In the genomic region with DNA sequence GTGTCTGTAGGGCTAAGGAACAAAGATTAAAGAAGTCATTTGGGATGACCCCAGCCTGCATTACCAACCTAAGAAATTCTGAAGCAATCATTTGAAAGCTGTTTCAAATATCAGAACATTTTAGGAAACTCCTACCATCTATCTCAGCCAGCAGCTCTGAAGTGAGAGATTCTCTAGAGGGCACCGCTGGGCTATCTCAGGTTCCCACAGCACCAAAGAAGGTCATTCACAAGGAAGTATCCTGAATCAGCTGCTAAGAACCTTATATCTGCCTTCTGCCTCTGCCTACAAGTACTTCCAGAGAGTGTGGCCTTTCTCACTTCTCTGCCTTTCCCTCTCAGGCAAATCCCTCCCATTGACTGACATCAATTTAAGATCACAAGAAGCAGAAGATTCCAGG, we compare ENCODE assay signal across 1 cellular context.
TF ChIP-seq lines count a peak whose summit lies in the region.

No MANE protein-coding gene starts in this region.

TF ChIP-seq in H1, 55 proteins besides CTCF, POLR2A, EP300 and RAD21:
- TF ChIP-seq CREB1 (IDR thresholded peaks at IDR 0.05) (no peak), SP4 (IDR thresholded peaks at IDR 0.05; ENCODE audit: low read length) (no peak), SIN3A (conservative IDR thresholded peaks at IDR 0.05 in 1 of 2, IDR thresholded peaks at IDR 0.05 in 1 of 2; ENCODE audit: low read depth in 1 of 2, low read length in 2 of 2) (no peak), TBP (IDR thresholded peaks at IDR 0.05; ENCODE audit: low read depth, low read length) (no peak), RFX5 (IDR thresholded peaks at IDR 0.05; ENCODE audit: borderline replicate concordance, low read depth, low read length) (no peak), NANOG (IDR thresholded peaks at IDR 0.05; ENCODE audit: insufficient read depth, low read depth, low read length, poor library complexity, severe bottlenecking) (no peak), HDAC2 (IDR thresholded peaks at IDR 0.05; ENCODE audit: borderline replicate concordance in 1 of 2, low read depth in 2 of 2, low read length in 2 of 2) (no peak), CBX5 (IDR thresholded peaks at IDR 0.05; ENCODE audit: low read depth, low read length) (no peak), FOSL1 (IDR thresholded peaks at IDR 0.05; ENCODE audit: insufficient read depth, low read depth, low read length) (no peak), BACH1 (IDR thresholded peaks at IDR 0.05; ENCODE audit: low read length) (no peak), CEBPB (IDR thresholded peaks at IDR 0.05; ENCODE audit: low read depth, low read length) (no peak), JUND (IDR thresholded peaks at IDR 0.05; ENCODE audit: low read length) (no peak), CHD1 (IDR thresholded peaks at IDR 0.05; ENCODE audit: low read depth, low read length) (no peak), BRCA1 (IDR thresholded peaks at IDR 0.05; ENCODE audit: low read depth, low read length) (no peak), TEAD4 (IDR thresholded peaks at IDR 0.05; ENCODE audit: low read depth, low read length) (no peak), SIRT6 (IDR thresholded peaks at IDR 0.05; ENCODE audit: low read length) (no peak), EZH2 (IDR thresholded peaks at IDR 0.05; ENCODE audit: low read depth, low read length, severe bottlenecking) (no peak), TAF7 (optimal IDR thresholded peaks at IDR 0.05; ENCODE audit: borderline replicate concordance, low read depth, low read length) (no peak), GTF2F1 (IDR thresholded peaks at IDR 0.05; ENCODE audit: borderline replicate concordance, low read depth, low read length) (no peak)
